ENCODE assay signal across 8 cellular contexts in the genomic region with DNA sequence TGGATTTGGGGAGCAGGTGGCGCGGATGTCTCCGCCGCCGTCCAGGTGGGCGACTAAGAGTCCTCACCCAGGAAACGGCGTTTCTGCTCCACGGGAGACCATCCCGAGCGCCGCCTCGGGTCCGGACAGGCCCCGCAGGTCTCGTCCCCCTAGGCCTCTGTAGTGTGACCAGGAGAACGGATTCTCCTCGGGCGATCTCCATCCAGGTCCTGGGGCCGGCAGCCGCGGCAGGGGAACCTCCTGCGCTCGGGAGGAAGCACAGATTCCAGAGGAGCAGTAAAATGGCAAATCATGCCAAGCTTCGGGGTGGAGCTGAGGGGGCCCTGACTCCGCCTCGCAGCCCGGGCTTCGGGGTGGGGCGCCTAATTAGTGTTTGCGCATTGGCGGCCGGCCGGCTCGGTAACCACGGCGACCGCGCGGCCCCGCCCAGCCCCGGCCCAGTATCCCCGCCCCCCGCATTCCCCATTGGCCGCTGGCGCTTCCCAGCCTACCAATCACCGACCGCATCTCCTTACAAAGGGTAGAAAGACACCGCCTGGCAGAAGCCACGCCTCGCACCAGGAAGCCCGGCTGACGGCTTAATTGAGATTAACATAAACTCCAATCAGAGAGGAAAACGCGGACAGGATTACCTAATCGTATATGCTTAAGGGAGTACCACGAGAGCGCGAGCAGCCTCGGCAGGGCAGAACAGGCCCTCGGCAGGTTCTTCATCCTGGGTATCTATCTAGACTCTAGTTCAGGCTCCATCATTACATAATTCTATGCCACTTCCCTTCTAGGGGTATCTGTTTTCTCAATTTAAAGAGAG.
DNase-seq lines count a peak whose midpoint lies in the region; ATAC-seq, FAIRE-seq and TF ChIP-seq lines count a peak whose summit lies in the region.

No MANE protein-coding gene starts in this region.

- H4K20me1 ChIP-seq in OCI-LY1 (ENCODE audit: insufficient read depth, low read length), result no peaks in the 10 kb centered on the region

- H3K36me3 ChIP-seq in OCI-LY1 (ENCODE audit: insufficient read depth, low read length), result no peaks in the 10 kb centered on the region
- H3K36me3 ChIP-seq in mesodermal cell (ENCODE audit: control insufficient read depth, insufficient read depth, low read length), result no peaks in the 10 kb centered on the region

- no peaks in the 10 kb centered on the region for H3K9me3 ChIP-seq in OCI-LY1 (ENCODE audit: low read length)
- no peaks in the 10 kb centered on the region for H3K9me3 ChIP-seq in mesodermal cell (ENCODE audit: control insufficient read depth, low read length)

- H3K9me2 ChIP-seq in OCI-LY1 (ENCODE audit: low read depth, low read length), result no peaks in the 10 kb centered on the region

- peaks cover 12% of the 10 kb centered on the region for H3K27me3 Mint-ChIP-seq in endothelial cell (ENCODE audit: unreplicated experiment)

- no peaks in the 10 kb centered on the region for H3K9me3 Mint-ChIP-seq in endothelial cell (ENCODE audit: unreplicated experiment)

- no peak for TF ChIP-seq CTCF in D721Med (IDR thresholded peaks at IDR 0.05; ENCODE audit: insufficient read depth, missing control alignments)
- no peak for TF ChIP-seq CTCF in OCI-LY1 (IDR thresholded peaks at IDR 0.05; ENCODE audit: low read length)
- no peak for TF ChIP-seq CTCF in endothelial cell (IDR thresholded peaks at IDR 0.05; ENCODE audit: unreplicated experiment)

- H3K4me2 ChIP-seq in OCI-LY1 (ENCODE audit: low read length), result peak overlapping the region; percentile 80

- DNase-seq in D721Med (ENCODE audit: insufficient read length, low spot score) (peak; percentile 87), HuH-7 (ENCODE audit: low spot score) (peak; percentile 97), activated T-cell treated with anti-CD3 and anti-CD28 coated beads for 1 hour (ENCODE audit: low read depth) (peak; percentile 90), endothelial cell (ENCODE audit: low spot score) (peak; percentile 93)
- peak; percentile 86 for DNase-seq in stimulated activated CD8-positive, alpha-beta memory T cell treated with anti-CD3 and anti-CD28 coated beads, Interleukin-15, amount 100 ng/mL, for 24 hours (ENCODE audit: low read depth)

- H3F3A ChIP-seq in OCI-LY1 (ENCODE audit: insufficient read depth, low read length), result no peaks in the 10 kb centered on the region

- H3K79me2 ChIP-seq in OCI-LY1 (ENCODE audit: insufficient read depth, low read length), result no peaks in the 10 kb centered on the region

- no peak for FAIRE-seq in D721Med (lab: Jason Lieb, UNC)

- peaks cover 22% of the 10 kb centered on the region for H3K4me1 Mint-ChIP-seq in endothelial cell (ENCODE audit: unreplicated experiment)

- H3K36me3 Mint-ChIP-seq in endothelial cell (ENCODE audit: low read depth, unreplicated experiment), result peaks cover 4% of the 10 kb centered on the region

- peak overlapping the region; percentile 88 for H3K9ac ChIP-seq in OCI-LY1 (ENCODE audit: low read length)

- H3K4me3 ChIP-seq in OCI-LY1 (ENCODE audit: low read depth, low read length, poor library complexity, severe bottlenecking) (peak overlapping the region; percentile 90), mesodermal cell (ENCODE audit: extremely low read depth, insufficient read depth, low read length, poor library complexity, severe bottlenecking) (peak overlapping the region; percentile 66)

- H3K27me3 ChIP-seq in OCI-LY1 (ENCODE audit: insufficient read depth, low read length), result no peaks in the 10 kb centered on the region

- peak overlapping the region; percentile 83 for H3K4me3 Mint-ChIP-seq in endothelial cell (ENCODE audit: unreplicated experiment)

- WGBS in mesodermal cell (ENCODE audit: insufficient coverage in 2 of 2), 2 experiments, result 1% methylated on average over 46 to 56 of the region's 61 CpGs

- H3K27ac ChIP-seq in OCI-LY1 (ENCODE audit: low read depth, low read length, poor library complexity, severe bottlenecking), result peak overlapping the region; percentile 47
- H3K27ac ChIP-seq in mesodermal cell (ENCODE audit: low read depth, low read length, severe bottlenecking), result peak overlapping the region; percentile 85

- H3K27ac Mint-ChIP-seq in endothelial cell (ENCODE audit: unreplicated experiment), result peak overlapping the region; percentile 86

- H3K4me1 ChIP-seq in OCI-LY1 (ENCODE audit: insufficient read depth, low read length, severe bottlenecking), result peaks cover 36% of the 10 kb centered on the region
- peaks cover 7% of the 10 kb centered on the region for H3K4me1 ChIP-seq in mesodermal cell (ENCODE audit: control insufficient read depth, insufficient read depth, low read length, poor library complexity, severe bottlenecking)

- peak overlapping the region; percentile 64; the same call in 1 of the 2 replicates for H2AFZ ChIP-seq in OCI-LY1 (ENCODE audit: low read length)

- peak; percentile 97 for ATAC-seq in GM21515 (IDR thresholded peaks at IDR 0.05; ENCODE audit: unreplicated experiment)

Comparison
In these comparisons a context has a peak if more than half of its experiments do, and no peak if none do; other contexts are left out.
1. Peak in every context shown above with its lines: DNase-seq, ATAC-seq, H3K4me3 ChIP-seq and H3K27ac ChIP-seq.